Comparison of ENCODE assay signal across 8 cellular contexts in the genomic region with DNA sequence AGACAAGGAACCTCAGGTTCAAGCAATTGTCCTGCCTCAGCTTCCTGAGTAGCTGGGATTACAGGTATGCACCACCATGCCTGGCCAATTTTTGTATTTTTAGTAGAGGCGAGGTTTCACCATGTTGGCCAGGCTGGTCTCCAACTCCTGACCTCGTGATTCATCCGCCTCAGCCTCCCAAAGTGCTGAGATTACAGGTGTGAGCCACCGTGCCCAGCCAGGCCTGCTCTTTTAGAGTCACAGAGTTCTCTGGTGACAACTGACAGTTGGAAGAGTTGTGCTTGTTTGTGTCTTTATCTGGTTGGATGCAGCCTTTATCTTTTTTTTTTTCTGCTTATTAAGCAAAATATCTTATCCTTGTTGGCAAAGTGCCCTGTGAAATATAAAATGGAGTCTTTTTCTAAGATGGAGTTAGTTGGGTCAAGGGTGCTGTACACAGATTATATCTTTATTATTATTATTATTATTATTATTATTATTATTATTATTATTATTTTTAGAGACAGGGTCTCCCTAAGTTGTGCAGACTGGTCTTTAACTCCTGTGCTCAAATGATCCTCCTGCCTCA.
DNase-seq lines count a peak whose midpoint lies in the region; TF ChIP-seq lines count a peak whose summit lies in the region.
"Not testable (repeated sequence)": the region's sequence is repeated elsewhere in the genome, so short reads cannot be mapped to it uniquely, and the experiment has no call there.

No MANE protein-coding gene starts in this region.

- H3K4me1 ChIP-seq in BLaER1 treated with 17β-estradiol and CSF1 and Interleukin-3, amounts not matched to agents 10 nM and 100 nM, result peaks cover 12 to 21% (median 16%) of the 10 kb centered on the region in 10 experiments
- H3K4me1 ChIP-seq in KMS-11 (ENCODE audit: low read depth, poor library complexity, severe bottlenecking), result peaks cover 29% of the 10 kb centered on the region
- peaks cover 0 to 19% of the 10 kb centered on the region in 2 donors for H3K4me1 ChIP-seq in right atrium auricular region
- H3K4me1 ChIP-seq in tibial artery, result not testable (repeated sequence)

- TF ChIP-seq CTCF in KMS-11 (conservative IDR thresholded peaks at IDR 0.05; ENCODE audit: low read depth, low read length); right atrium auricular region (IDR thresholded peaks at IDR 0.05); nephron progenitor cell (IDR thresholded peaks at IDR 0.05); tibial artery (IDR thresholded peaks at IDR 0.05): not testable (repeated sequence)

- peak overlapping the region; percentile 90 for H3K27ac Mint-ChIP-seq in nephron progenitor cell

- not testable (repeated sequence) for H4K20me1 ChIP-seq in BLaER1 treated with 17β-estradiol and CSF1 and Interleukin-3, amounts not matched to agents 10 nM and 100 nM; KMS-11 (ENCODE audit: insufficient read depth)

- H3K27ac ChIP-seq in BLaER1 treated with 17β-estradiol and CSF1 and Interleukin-3, amounts not matched to agents 10 nM and 100 nM, result peak overlapping the region in 1 of 11 experiments; percentile 68; a peak in 4 of 22 replicates
- H3K27ac ChIP-seq in KMS-11, result peak overlapping the region; percentile 61; the same call in 1 of the 2 replicates
- peak overlapping the region; percentile 72 to 74 for H3K27ac ChIP-seq in right atrium auricular region
- peak overlapping the region; percentile 56 to 65 for H3K27ac ChIP-seq in tibial artery

- not testable (repeated sequence) for H3K4me3 ChIP-seq in BLaER1 treated with 17β-estradiol and CSF1 and Interleukin-3, amounts not matched to agents 10 nM and 100 nM; KMS-11 (IDR thresholded peaks at IDR 0.05; ENCODE audit: insufficient read depth, low read depth, low read length); right atrium auricular region; tibial artery

- H3K4me3 Mint-ChIP-seq in nephron progenitor cell, result peak overlapping the region; percentile 62

- not testable (repeated sequence) for H3K36me3 ChIP-seq in BLaER1 treated with 17β-estradiol and CSF1 and Interleukin-3, amounts not matched to agents 10 nM and 100 nM; KMS-11 (ENCODE audit: insufficient read depth); right atrium auricular region; tibial artery

- peak; percentile 13 for DNase-seq in RPMI7951 (ENCODE audit: low read depth)
- peak; percentile 5 for DNase-seq in activated effector memory CD4-positive, alpha-beta T cell treated with anti-CD3 and anti-CD28 coated beads, Interleukin-2, amount 50 U/mL, for 16 hours
- peak; percentile 11 to 74 for DNase-seq in erythroblast (lab: John Stamatoyannopoulos, UW)
- DNase-seq in right atrium auricular region (ENCODE audit: low spot score); nephron progenitor cell; tibial artery: not testable (repeated sequence)

- peak overlapping the region; percentile 65; the same call in 1 of the 2 replicates for H2AFZ ChIP-seq in KMS-11 (ENCODE audit: low read depth)

- peaks cover 53% of the 10 kb centered on the region for H3K4me1 Mint-ChIP-seq in nephron progenitor cell

- intact Hi-C loops in tibial artery (cut with DNase I; ENCODE audit: low total_unique reads), result loop anchor here (5.0 kb wide), 1 partner anchor 94 kb away; no protein-coding TSS in a partner anchor

- H3K4me2 ChIP-seq in BLaER1 treated with 17β-estradiol and CSF1 and Interleukin-3, amounts not matched to agents 10 nM and 100 nM, result peak overlapping the region; percentile 28 to 82 (median 57); a peak in 21 of 22 replicates
- H3K4me2 ChIP-seq in KMS-11, result peak overlapping the region; percentile 69

- H3K9ac ChIP-seq in BLaER1 treated with 17β-estradiol and CSF1 and Interleukin-3, amounts not matched to agents 10 nM and 100 nM, result peak overlapping the region in 2 of 11 experiments; percentile 9 to 48; a peak in 2 of 22 replicates
- not testable (repeated sequence) for H3K9ac ChIP-seq in KMS-11

- not testable (repeated sequence) for H3K9me3 ChIP-seq in BLaER1 treated with 17β-estradiol and CSF1 and Interleukin-3, amounts not matched to agents 10 nM and 100 nM (replicated peaks in 1 of 11); right atrium auricular region; tibial artery

- H3K27me3 ChIP-seq in BLaER1 treated with 17β-estradiol and CSF1 and Interleukin-3, amounts not matched to agents 10 nM and 100 nM; KMS-11 (ENCODE audit: insufficient read depth, low read depth); right atrium auricular region; tibial artery: not testable (repeated sequence)

- TF ChIP-seq POLR2A in erythroblast (IDR thresholded peaks at IDR 0.05; ENCODE audit: low read length), result not testable (repeated sequence)

- H3K79me2 ChIP-seq in KMS-11 (ENCODE audit: insufficient read depth, low read depth), result not testable (repeated sequence)

- not testable (repeated sequence) for H3K9me3 Mint-ChIP-seq in nephron progenitor cell

- H3K36me3 Mint-ChIP-seq in nephron progenitor cell (ENCODE audit: low read depth), result not testable (repeated sequence)

- not testable (repeated sequence) for H3K27me3 Mint-ChIP-seq in nephron progenitor cell (ENCODE audit: low read depth, poor library complexity)
